In the genomic region with DNA sequence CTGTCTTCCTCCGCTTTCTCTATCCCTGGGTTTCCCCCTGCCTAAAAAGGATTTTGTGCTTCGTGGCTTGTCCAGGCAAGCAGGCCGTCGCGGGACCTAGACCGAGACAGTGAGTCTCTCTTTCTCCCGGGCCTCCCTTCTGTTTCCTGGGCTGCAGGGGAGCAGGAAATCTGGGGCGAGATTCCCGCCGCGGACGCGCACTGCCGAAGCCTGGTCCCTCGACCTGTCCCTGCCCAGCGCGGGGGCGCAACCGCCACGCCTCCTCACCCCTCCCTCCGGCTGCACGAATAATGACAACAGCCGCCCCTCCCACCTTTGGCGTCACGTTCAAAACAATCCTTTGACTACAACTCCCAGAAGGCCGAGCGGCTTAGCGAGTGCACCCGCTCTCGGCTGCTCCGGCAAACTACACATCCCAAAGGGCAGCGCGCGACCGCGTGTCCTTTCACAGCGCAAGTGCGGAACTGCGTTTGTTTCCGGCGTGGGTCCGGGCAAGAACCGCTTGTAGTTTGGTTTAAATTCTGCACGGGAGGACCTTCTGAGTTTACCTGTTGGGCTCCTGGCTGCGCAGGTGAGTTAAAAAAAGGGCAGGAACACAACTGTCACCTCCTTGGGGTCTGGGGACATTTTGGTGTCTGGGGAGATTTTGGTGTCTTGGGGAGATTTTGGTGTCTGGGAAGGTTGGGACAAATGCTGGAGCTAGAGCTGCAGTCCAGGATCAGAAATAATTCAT, we compare ENCODE assay signal across 1 cellular context.
A peak's percentile ranks its signal among the peaks of the same experiment; 100 is the strongest.
TF ChIP-seq lines count a peak whose summit lies in the region.

A gene (plus strand): TSS at position 473 of the 733 bp plus-strand sequence. CDS start 1,715 bp downstream, outside the sequence.

TF ChIP-seq in K562, 482 proteins besides CTCF, POLR2A, EP300 and RAD21 (continued from another document and continues in another):
- TF ChIP-seq E2F3 (CRISPR knock-in tag; IDR thresholded peaks at IDR 0.05), result peak; percentile 55; the same call in 1 of the 2 replicates
- TF ChIP-seq NELFE (IDR thresholded peaks at IDR 0.05; ENCODE audit: insufficient read depth, insufficient read length), result no peak
- TF ChIP-seq NCOA2 (IDR thresholded peaks at IDR 0.05; ENCODE audit: partially characterized antibody in 2 of 2), result no peak
- TF ChIP-seq, protein P1, sequence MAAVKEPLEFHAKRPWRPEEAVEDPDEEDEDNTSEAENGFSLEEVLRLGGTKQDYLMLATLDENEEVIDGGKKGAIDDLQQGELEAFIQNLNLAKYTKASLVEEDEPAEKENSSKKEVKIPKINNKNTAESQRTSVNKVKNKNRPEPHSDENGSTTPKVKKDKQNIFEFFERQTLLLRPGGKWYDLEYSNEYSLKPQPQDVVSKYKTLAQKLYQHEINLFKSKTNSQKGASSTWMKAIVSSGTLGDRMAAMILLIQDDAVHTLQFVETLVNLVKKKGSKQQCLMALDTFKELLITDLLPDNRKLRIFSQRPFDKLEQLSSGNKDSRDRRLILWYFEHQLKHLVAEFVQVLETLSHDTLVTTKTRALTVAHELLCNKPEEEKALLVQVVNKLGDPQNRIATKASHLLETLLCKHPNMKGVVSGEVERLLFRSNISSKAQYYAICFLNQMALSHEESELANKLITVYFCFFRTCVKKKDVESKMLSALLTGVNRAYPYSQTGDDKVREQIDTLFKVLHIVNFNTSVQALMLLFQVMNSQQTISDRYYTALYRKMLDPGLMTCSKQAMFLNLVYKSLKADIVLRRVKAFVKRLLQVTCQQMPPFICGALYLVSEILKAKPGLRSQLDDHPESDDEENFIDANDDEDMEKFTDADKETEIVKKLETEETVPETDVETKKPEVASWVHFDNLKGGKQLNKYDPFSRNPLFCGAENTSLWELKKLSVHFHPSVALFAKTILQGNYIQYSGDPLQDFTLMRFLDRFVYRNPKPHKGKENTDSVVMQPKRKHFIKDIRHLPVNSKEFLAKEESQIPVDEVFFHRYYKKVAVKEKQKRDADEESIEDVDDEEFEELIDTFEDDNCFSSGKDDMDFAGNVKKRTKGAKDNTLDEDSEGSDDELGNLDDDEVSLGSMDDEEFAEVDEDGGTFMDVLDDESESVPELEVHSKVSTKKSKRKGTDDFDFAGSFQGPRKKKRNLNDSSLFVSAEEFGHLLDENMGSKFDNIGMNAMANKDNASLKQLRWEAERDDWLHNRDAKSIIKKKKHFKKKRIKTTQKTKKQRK (IDR thresholded peaks at IDR 0.05; ENCODE audit: borderline replicate concordance, low read depth, low read length), result no peak
- TF ChIP-seq GATAD2A (IDR thresholded peaks at IDR 0.05), result no peak
- TF ChIP-seq ZBTB17 (CRISPR knock-in tag; IDR thresholded peaks at IDR 0.05), result no peak
- no peak for TF ChIP-seq HOXB6 (CRISPR knock-in tag; IDR thresholded peaks at IDR 0.05; ENCODE audit: borderline replicate concordance)
- no peak for TF ChIP-seq POLR3A (IDR thresholded peaks at IDR 0.05; ENCODE audit: borderline replicate concordance, extremely low read depth, insufficient read depth, insufficient read length)
- peak; percentile 86 for TF ChIP-seq L3MBTL2 (IDR thresholded peaks at IDR 0.05)
- peak; percentile 92 for TF ChIP-seq SOX6 (IDR thresholded peaks at IDR 0.05)
- TF ChIP-seq, protein P2, sequence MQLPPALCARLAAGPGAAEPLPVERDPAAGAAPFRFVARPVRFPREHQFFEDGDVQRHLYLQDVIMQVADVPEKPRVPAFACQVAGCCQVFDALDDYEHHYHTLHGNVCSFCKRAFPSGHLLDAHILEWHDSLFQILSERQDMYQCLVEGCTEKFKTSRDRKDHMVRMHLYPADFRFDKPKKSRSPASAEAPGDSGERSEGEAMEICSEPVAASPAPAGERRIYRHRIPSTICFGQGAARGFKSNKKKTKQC (CRISPR knock-in tag; IDR thresholded peaks at IDR 0.05), result peak; percentile 40; the same call in 1 of the 2 replicates
- no peak for TF ChIP-seq ZSCAN29 (IDR thresholded peaks at IDR 0.05)
- no peak for TF ChIP-seq ZNF445 (CRISPR knock-in tag; IDR thresholded peaks at IDR 0.05; ENCODE audit: low read depth)
- TF ChIP-seq, protein P3, sequence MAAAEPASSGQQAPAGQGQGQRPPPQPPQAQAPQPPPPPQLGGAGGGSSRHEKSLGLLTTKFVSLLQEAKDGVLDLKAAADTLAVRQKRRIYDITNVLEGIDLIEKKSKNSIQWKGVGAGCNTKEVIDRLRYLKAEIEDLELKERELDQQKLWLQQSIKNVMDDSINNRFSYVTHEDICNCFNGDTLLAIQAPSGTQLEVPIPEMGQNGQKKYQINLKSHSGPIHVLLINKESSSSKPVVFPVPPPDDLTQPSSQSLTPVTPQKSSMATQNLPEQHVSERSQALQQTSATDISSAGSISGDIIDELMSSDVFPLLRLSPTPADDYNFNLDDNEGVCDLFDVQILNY (CRISPR knock-in tag; IDR thresholded peaks at IDR 0.05), result no peak
- TF ChIP-seq, protein P4, sequence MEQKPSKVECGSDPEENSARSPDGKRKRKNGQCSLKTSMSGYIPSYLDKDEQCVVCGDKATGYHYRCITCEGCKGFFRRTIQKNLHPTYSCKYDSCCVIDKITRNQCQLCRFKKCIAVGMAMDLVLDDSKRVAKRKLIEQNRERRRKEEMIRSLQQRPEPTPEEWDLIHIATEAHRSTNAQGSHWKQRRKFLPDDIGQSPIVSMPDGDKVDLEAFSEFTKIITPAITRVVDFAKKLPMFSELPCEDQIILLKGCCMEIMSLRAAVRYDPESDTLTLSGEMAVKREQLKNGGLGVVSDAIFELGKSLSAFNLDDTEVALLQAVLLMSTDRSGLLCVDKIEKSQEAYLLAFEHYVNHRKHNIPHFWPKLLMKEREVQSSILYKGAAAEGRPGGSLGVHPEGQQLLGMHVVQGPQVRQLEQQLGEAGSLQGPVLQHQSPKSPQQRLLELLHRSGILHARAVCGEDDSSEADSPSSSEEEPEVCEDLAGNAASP (IDR thresholded peaks at IDR 0.05), result no peak
- peak; percentile 64 for TF ChIP-seq RBBP5 (IDR thresholded peaks at IDR 0.05; ENCODE audit: borderline replicate concordance, insufficient read depth, low read length, poor library complexity, severe bottlenecking)
- TF ChIP-seq KLF13 (tag; IDR thresholded peaks at IDR 0.05; ENCODE audit: borderline replicate concordance, low read depth), result peak; percentile 73; the same call in 1 of the 2 replicates
- TF ChIP-seq RBM39 (optimal IDR thresholded peaks at IDR 0.05; ENCODE audit: low read depth, low read length), result no peak
- TF ChIP-seq, protein P5, sequence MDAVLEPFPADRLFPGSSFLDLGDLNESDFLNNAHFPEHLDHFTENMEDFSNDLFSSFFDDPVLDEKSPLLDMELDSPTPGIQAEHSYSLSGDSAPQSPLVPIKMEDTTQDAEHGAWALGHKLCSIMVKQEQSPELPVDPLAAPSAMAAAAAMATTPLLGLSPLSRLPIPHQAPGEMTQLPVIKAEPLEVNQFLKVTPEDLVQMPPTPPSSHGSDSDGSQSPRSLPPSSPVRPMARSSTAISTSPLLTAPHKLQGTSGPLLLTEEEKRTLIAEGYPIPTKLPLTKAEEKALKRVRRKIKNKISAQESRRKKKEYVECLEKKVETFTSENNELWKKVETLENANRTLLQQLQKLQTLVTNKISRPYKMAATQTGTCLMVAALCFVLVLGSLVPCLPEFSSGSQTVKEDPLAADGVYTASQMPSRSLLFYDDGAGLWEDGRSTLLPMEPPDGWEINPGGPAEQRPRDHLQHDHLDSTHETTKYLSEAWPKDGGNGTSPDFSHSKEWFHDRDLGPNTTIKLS (IDR thresholded peaks at IDR 0.05; ENCODE audit: borderline replicate concordance, low read depth), result peak; percentile 92
- no peak for TF ChIP-seq TCF3 (CRISPR knock-in tag; IDR thresholded peaks at IDR 0.05)
- TF ChIP-seq ZNF644 (tag; IDR thresholded peaks at IDR 0.05; ENCODE audit: low read depth), result no peak
- no peak for TF ChIP-seq TSC22D4 (tag; IDR thresholded peaks at IDR 0.05)
- TF ChIP-seq, protein P6, sequence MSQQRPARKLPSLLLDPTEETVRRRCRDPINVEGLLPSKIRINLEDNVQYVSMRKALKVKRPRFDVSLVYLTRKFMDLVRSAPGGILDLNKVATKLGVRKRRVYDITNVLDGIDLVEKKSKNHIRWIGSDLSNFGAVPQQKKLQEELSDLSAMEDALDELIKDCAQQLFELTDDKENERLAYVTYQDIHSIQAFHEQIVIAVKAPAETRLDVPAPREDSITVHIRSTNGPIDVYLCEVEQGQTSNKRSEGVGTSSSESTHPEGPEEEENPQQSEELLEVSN (IDR thresholded peaks at IDR 0.05; ENCODE audit: borderline replicate concordance in 1 of 2, extremely low read depth in 1 of 2, insufficient read depth in 1 of 2, insufficient read length in 1 of 2, low read depth in 1 of 2, low read length in 1 of 2, poor library complexity in 1 of 2, severe bottlenecking in 1 of 2), result peak; percentile 66 to 82
- TF ChIP-seq, protein P7, sequence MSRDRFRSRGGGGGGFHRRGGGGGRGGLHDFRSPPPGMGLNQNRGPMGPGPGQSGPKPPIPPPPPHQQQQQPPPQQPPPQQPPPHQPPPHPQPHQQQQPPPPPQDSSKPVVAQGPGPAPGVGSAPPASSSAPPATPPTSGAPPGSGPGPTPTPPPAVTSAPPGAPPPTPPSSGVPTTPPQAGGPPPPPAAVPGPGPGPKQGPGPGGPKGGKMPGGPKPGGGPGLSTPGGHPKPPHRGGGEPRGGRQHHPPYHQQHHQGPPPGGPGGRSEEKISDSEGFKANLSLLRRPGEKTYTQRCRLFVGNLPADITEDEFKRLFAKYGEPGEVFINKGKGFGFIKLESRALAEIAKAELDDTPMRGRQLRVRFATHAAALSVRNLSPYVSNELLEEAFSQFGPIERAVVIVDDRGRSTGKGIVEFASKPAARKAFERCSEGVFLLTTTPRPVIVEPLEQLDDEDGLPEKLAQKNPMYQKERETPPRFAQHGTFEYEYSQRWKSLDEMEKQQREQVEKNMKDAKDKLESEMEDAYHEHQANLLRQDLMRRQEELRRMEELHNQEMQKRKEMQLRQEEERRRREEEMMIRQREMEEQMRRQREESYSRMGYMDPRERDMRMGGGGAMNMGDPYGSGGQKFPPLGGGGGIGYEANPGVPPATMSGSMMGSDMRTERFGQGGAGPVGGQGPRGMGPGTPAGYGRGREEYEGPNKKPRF (IDR thresholded peaks at IDR 0.05; ENCODE audit: low read depth, low read length), result no peak
- TF ChIP-seq CBX5 (IDR thresholded peaks at IDR 0.05; ENCODE audit: borderline replicate concordance, low read depth), result no peak
- TF ChIP-seq RCOR1 (IDR thresholded peaks at IDR 0.05; ENCODE audit: borderline replicate concordance in 1 of 2, low read depth in 2 of 2, low read length in 2 of 2), result peak in 1 of 2 experiments; percentile 14; a peak in 1 of 4 replicates
- TF ChIP-seq, protein P8, sequence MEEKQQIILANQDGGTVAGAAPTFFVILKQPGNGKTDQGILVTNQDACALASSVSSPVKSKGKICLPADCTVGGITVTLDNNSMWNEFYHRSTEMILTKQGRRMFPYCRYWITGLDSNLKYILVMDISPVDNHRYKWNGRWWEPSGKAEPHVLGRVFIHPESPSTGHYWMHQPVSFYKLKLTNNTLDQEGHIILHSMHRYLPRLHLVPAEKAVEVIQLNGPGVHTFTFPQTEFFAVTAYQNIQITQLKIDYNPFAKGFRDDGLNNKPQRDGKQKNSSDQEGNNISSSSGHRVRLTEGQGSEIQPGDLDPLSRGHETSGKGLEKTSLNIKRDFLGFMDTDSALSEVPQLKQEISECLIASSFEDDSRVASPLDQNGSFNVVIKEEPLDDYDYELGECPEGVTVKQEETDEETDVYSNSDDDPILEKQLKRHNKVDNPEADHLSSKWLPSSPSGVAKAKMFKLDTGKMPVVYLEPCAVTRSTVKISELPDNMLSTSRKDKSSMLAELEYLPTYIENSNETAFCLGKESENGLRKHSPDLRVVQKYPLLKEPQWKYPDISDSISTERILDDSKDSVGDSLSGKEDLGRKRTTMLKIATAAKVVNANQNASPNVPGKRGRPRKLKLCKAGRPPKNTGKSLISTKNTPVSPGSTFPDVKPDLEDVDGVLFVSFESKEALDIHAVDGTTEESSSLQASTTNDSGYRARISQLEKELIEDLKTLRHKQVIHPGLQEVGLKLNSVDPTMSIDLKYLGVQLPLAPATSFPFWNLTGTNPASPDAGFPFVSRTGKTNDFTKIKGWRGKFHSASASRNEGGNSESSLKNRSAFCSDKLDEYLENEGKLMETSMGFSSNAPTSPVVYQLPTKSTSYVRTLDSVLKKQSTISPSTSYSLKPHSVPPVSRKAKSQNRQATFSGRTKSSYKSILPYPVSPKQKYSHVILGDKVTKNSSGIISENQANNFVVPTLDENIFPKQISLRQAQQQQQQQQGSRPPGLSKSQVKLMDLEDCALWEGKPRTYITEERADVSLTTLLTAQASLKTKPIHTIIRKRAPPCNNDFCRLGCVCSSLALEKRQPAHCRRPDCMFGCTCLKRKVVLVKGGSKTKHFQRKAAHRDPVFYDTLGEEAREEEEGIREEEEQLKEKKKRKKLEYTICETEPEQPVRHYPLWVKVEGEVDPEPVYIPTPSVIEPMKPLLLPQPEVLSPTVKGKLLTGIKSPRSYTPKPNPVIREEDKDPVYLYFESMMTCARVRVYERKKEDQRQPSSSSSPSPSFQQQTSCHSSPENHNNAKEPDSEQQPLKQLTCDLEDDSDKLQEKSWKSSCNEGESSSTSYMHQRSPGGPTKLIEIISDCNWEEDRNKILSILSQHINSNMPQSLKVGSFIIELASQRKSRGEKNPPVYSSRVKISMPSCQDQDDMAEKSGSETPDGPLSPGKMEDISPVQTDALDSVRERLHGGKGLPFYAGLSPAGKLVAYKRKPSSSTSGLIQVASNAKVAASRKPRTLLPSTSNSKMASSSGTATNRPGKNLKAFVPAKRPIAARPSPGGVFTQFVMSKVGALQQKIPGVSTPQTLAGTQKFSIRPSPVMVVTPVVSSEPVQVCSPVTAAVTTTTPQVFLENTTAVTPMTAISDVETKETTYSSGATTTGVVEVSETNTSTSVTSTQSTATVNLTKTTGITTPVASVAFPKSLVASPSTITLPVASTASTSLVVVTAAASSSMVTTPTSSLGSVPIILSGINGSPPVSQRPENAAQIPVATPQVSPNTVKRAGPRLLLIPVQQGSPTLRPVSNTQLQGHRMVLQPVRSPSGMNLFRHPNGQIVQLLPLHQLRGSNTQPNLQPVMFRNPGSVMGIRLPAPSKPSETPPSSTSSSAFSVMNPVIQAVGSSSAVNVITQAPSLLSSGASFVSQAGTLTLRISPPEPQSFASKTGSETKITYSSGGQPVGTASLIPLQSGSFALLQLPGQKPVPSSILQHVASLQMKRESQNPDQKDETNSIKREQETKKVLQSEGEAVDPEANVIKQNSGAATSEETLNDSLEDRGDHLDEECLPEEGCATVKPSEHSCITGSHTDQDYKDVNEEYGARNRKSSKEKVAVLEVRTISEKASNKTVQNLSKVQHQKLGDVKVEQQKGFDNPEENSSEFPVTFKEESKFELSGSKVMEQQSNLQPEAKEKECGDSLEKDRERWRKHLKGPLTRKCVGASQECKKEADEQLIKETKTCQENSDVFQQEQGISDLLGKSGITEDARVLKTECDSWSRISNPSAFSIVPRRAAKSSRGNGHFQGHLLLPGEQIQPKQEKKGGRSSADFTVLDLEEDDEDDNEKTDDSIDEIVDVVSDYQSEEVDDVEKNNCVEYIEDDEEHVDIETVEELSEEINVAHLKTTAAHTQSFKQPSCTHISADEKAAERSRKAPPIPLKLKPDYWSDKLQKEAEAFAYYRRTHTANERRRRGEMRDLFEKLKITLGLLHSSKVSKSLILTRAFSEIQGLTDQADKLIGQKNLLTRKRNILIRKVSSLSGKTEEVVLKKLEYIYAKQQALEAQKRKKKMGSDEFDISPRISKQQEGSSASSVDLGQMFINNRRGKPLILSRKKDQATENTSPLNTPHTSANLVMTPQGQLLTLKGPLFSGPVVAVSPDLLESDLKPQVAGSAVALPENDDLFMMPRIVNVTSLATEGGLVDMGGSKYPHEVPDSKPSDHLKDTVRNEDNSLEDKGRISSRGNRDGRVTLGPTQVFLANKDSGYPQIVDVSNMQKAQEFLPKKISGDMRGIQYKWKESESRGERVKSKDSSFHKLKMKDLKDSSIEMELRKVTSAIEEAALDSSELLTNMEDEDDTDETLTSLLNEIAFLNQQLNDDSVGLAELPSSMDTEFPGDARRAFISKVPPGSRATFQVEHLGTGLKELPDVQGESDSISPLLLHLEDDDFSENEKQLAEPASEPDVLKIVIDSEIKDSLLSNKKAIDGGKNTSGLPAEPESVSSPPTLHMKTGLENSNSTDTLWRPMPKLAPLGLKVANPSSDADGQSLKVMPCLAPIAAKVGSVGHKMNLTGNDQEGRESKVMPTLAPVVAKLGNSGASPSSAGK (IDR thresholded peaks at IDR 0.05), result peak; percentile 80
- peak; percentile 35; the same call in 1 of the 2 replicates for TF ChIP-seq SMAD4 (CRISPR knock-in tag; conservative IDR thresholded peaks at IDR 0.05)
- TF ChIP-seq POU5F1 (IDR thresholded peaks at IDR 0.05; ENCODE audit: borderline replicate concordance, low read depth, low read length, partially characterized antibody), result peak; percentile 79
